Comparison of ENCODE assay signal across 13 cellular contexts in genomic region chr4:184440593-184441358, GRCh38. TPM values are rescaled to one million over a fixed set of nuclear protein-coding genes. Genes with fewer than 3 reads are reported as not detected.
A peak's percentile ranks its signal among the peaks of the same experiment; 100 is the strongest.
DNase-seq lines count a peak whose midpoint lies in the region; ATAC-seq and TF ChIP-seq lines count a peak whose summit lies in the region.
"Had no signal": no experiment of that assay in that cellular context is flagged by ENCODE, and none has a peak within 500 bp of the region (broad histone marks: within the 10 kb centered on the region; RNA-seq: fewer than 3 reads in every experiment).

No MANE protein-coding gene starts in this region.

- H3K27me3 ChIP-seq in HUES6 (ENCODE audit: control insufficient read depth, insufficient read depth, low read length) (no peaks in the 10 kb centered on the region), mucosa of stomach (ENCODE audit: control insufficient read depth, insufficient read depth, low read length) (no peaks in the 10 kb centered on the region)

- H3K4me1 ChIP-seq in HUES6 (ENCODE audit: control insufficient read depth, insufficient read depth, low read length), result peaks cover 43% of the 10 kb centered on the region
- H3K4me1 ChIP-seq in mucosa of stomach (ENCODE audit: control insufficient read depth, insufficient read depth, low read length), result peaks cover 45% of the 10 kb centered on the region

- H3K27ac Mint-ChIP-seq in stimulated activated memory B cell treated with anti-CD40 and anti-IgM and Interleukin-4, amounts not matched to agents 10 μg/mL and 1 μg/mL and 100 μg/mL, for 72 hours, result peak overlapping the region; percentile 26
- H3K27ac Mint-ChIP-seq in chondrocyte (ENCODE audit: unreplicated experiment), result no peak overlapping the region

- no peak for ATAC-seq in stimulated activated memory B cell treated with anti-CD40 and anti-IgM and Interleukin-4, amounts not matched to agents 10 μg/mL and 1 μg/mL and 100 μg/mL, for 72 hours

- H3K27ac ChIP-seq in HUES6 (ENCODE audit: low read depth, low read length) (no peak overlapping the region), coronary artery (no peak overlapping the region)
- H3K27ac ChIP-seq: C4-2B, KMS-11 had no signal

- H3K36me3 ChIP-seq in HUES6 (ENCODE audit: control insufficient read depth, insufficient read depth, low read length) (no peaks in the 10 kb centered on the region), mucosa of stomach (ENCODE audit: control insufficient read depth, insufficient read depth, low read length) (no peaks in the 10 kb centered on the region)

- H3K4me3 ChIP-seq in HUES6 (ENCODE audit: low read depth, low read length), result no peak overlapping the region
- H3K4me3 ChIP-seq in coronary artery, result peak overlapping the region; percentile 55
- H3K4me3 ChIP-seq in mucosa of stomach (ENCODE audit: low read length), result no peak overlapping the region

- no peak for DNase-seq in coronary artery (ENCODE audit: low spot score)
- DNase-seq in NK-92 (lab: John Stamatoyannopoulos, UW; ENCODE audit: unreplicated experiment), result no peak
- no peak for DNase-seq in chondrocyte (ENCODE audit: low spot score)
- DNase-seq in retina, result no peak
- DNase-seq: activated CD4-positive, alpha-beta T cell treated with anti-CD3 and anti-CD28 coated beads for 48 hours; NCI-H1694; NCI-H69 had no signal

- H3K9me3 ChIP-seq in HUES6 (ENCODE audit: control insufficient read depth, insufficient read depth, low read depth, low read length) (no peaks in the 10 kb centered on the region), mucosa of stomach (ENCODE audit: control insufficient read depth, low read length) (no peaks in the 10 kb centered on the region)

- no peaks in the 10 kb centered on the region for H3K27me3 Mint-ChIP-seq in stimulated activated memory B cell treated with anti-CD40 and anti-IgM and Interleukin-4, amounts not matched to agents 10 μg/mL and 1 μg/mL and 100 μg/mL, for 72 hours
- H3K27me3 Mint-ChIP-seq in chondrocyte (ENCODE audit: low read depth), result no peaks in the 10 kb centered on the region

- TF ChIP-seq CTCF in coronary artery (IDR thresholded peaks at IDR 0.05) (no peak), chondrocyte (IDR thresholded peaks at IDR 0.05) (no peak)

- H3K9me3 Mint-ChIP-seq in stimulated activated memory B cell treated with anti-CD40 and anti-IgM and Interleukin-4, amounts not matched to agents 10 μg/mL and 1 μg/mL and 100 μg/mL, for 72 hours, result no peaks in the 10 kb centered on the region
- H3K9me3 Mint-ChIP-seq in chondrocyte (ENCODE audit: low read depth), result no peaks in the 10 kb centered on the region
- H3K9me3 Mint-ChIP-seq: T-helper 2 cell treated with Interferon-gamma antibody and Interleukin-4, amounts not matched to agents 5 μg/mL and 100 μg/mL, for 36 hours had no signal

- no peak overlapping the region for H3K4me3 Mint-ChIP-seq in stimulated activated memory B cell treated with anti-CD40 and anti-IgM and Interleukin-4, amounts not matched to agents 10 μg/mL and 1 μg/mL and 100 μg/mL, for 72 hours
- H3K4me3 Mint-ChIP-seq in chondrocyte (ENCODE audit: unreplicated experiment), result no peak overlapping the region
- H3K4me3 Mint-ChIP-seq: T-helper 2 cell treated with Interferon-gamma antibody and Interleukin-4, amounts not matched to agents 5 μg/mL and 100 μg/mL, for 36 hours had no signal

- H3K9ac ChIP-seq in HUES6 (ENCODE audit: low read length) (peak overlapping the region; percentile 7), mucosa of stomach (ENCODE audit: low read length) (peak overlapping the region; percentile 23)
- H3K9ac ChIP-seq: KMS-11 had no signal

- H3K4me1 Mint-ChIP-seq in stimulated activated memory B cell treated with anti-CD40 and anti-IgM and Interleukin-4, amounts not matched to agents 10 μg/mL and 1 μg/mL and 100 μg/mL, for 72 hours, result peaks cover 88% of the 10 kb centered on the region
- H3K4me1 Mint-ChIP-seq in chondrocyte (ENCODE audit: low read depth), result peaks cover 42% of the 10 kb centered on the region

- H3K36me3 Mint-ChIP-seq in stimulated activated memory B cell treated with anti-CD40 and anti-IgM and Interleukin-4, amounts not matched to agents 10 μg/mL and 1 μg/mL and 100 μg/mL, for 72 hours, result peaks cover 28% of the 10 kb centered on the region
- H3K36me3 Mint-ChIP-seq in chondrocyte (ENCODE audit: low read depth), result no peaks in the 10 kb centered on the region

RNA-seq across cellular contexts. Expression of gene IRF2, which starts 33.6 kb away (rescaled TPM):
- 11.7 to 13.2 TPM (median 12.2 TPM) in 3 replicates for total RNA-seq in chondrocyte
